10 cellular contexts compared by ENCODE assay signal in the genomic region with DNA sequence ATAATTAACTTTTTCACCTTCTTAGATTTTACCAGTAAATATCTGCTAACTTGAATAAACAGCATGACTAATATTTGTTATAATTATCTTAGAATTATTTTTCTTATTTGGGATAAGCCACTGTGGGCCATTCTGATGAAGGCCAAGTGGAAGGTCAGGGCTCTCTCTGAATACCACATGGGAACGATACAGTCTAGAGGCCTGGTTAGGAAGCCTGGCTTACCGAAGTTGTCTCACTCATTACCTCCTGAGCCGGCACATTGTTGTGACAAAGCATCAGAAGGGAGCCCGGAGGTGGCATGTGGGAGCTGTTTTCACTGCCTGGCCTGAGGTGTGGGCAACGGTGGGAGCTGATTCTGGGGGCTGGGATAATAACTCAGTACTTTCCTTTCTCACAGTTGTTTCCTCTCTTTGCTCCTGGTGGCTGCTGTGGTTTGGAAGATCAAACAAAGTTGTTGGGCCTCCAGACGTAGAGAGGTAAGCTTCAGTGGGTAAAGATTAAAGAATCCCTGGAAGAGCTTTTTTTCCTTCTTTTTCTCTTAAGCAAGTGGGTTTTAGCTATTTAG. TPM values are rescaled to one million over a fixed set of nuclear protein-coding genes. Genes with fewer than 3 reads are reported as not detected.
"Had no signal": no experiment of that assay in that cellular context is flagged by ENCODE, and none has a peak within 500 bp of the region (broad histone marks: within the 10 kb centered on the region; RNA-seq: fewer than 3 reads in every experiment).

No MANE protein-coding gene starts in this region.

- H3K27ac ChIP-seq: GM23248 had no signal

- H2AFZ ChIP-seq: GM23248 had no signal

- H3K9ac ChIP-seq: GM23248 had no signal

- H3K4me3 ChIP-seq: GM23248, HAP-1, K562 had no signal

- H3K36me3 ChIP-seq: HAP-1 had no signal

- ATAC-seq: HCT116, K562 had no signal

- H3K9me3 ChIP-seq: HAP-1 had no signal

- FAIRE-seq: K562 had no signal

- DNase-seq: GM23248, GOT3, H7, KG1 had no signal

RNA-seq across cellular contexts. Expression of a gene that starts 29.2 kb away (rescaled TPM):
- total RNA-seq: GM23248, H4, H7, HT-29, K562 had no signal
- polyA plus RNA-seq: GM23248, IgD-negative memory B cell, K562 had no signal

RNA-seq across cellular contexts. Expression of a gene that starts 47.8 kb away (rescaled TPM):
- total RNA-seq: H4, HT-29, K562 had no signal
- polyA plus RNA-seq: IgD-negative memory B cell, K562 had no signal
